Comparison of ENCODE assay signal across 19 cellular contexts in genomic region chr5:157479166-157479565, GRCh38. TPM values are rescaled to one million over a fixed set of nuclear protein-coding genes. Genes with fewer than 3 reads are reported as not detected.
A peak's percentile ranks its signal among the peaks of the same experiment; 100 is the strongest.
DNase-seq lines count a peak whose midpoint lies in the region; ATAC-seq, FAIRE-seq and TF ChIP-seq lines count a peak whose summit lies in the region.
"Had no signal": no experiment of that assay in that cellular context is flagged by ENCODE, and none has a peak within 500 bp of the region (broad histone marks: within the 10 kb centered on the region; RNA-seq: fewer than 3 reads in every experiment).

No MANE protein-coding gene starts in this region.

- H3K9ac ChIP-seq in mesendoderm (ENCODE audit: low read length), result no peak overlapping the region
- H3K9ac ChIP-seq: BLaER1 treated with 17β-estradiol and CSF1 and Interleukin-3, amounts not matched to agents 10 nM and 100 nM had no signal

- no peak overlapping the region for H2BK15ac ChIP-seq in mesendoderm (replicated peaks; ENCODE audit: low read depth)

- POLR2A ChIA-PET in CD4-positive, alpha-beta memory T cell (lab: Charles Lee; ENCODE audit: partially characterized antibody), result no interaction called here

- peaks cover 41% of the 10 kb centered on the region for H3K36me3 ChIP-seq in CD4-positive, alpha-beta memory T cell (ENCODE audit: insufficient read depth, low read length)
- peaks cover 1% of the 10 kb centered on the region for H3K36me3 ChIP-seq in bronchial epithelial cell (ENCODE audit: control insufficient read depth, insufficient read depth, low read length)
- peaks cover 16% of the 10 kb centered on the region for H3K36me3 ChIP-seq in mesendoderm (ENCODE audit: control insufficient read depth, insufficient read depth, low read length)

- WGBS in mesendoderm (ENCODE audit: extremely low coverage, insufficient coverage, low lambda C conversion rate), result no CpG with 5 or more reads among the region's 4 CpGs

- H3K4me1 Mint-ChIP-seq in CD4-positive, alpha-beta memory T cell, result peaks cover 19 to 55% (median 29%) of the 10 kb centered on the region in 4 donors
- H3K4me1 Mint-ChIP-seq in HFFc6 (ENCODE audit: low read depth), result peaks cover 41% of the 10 kb centered on the region

- TF ChIP-seq CTCF in HFFc6 (IDR thresholded peaks at IDR 0.05) (no peak), bronchial epithelial cell (IDR thresholded peaks at IDR 0.05; ENCODE audit: insufficient read depth, low read length, severe bottlenecking) (no peak)

- no peak overlapping the region for H4K8ac ChIP-seq in mesendoderm (ENCODE audit: low read depth, low read length)

- H3K79me2 ChIP-seq in mesendoderm (ENCODE audit: control insufficient read depth, insufficient read depth, low read length), result no peaks in the 10 kb centered on the region

- H3K79me1 ChIP-seq in mesendoderm (ENCODE audit: low read length), result peaks cover 4% of the 10 kb centered on the region

- H3K27ac Mint-ChIP-seq in CD4-positive, alpha-beta memory T cell, result peak overlapping the region; percentile 27 to 90 (median 81)
- H3K27ac Mint-ChIP-seq in HFFc6, result peak overlapping the region; percentile 47
- H3K27ac Mint-ChIP-seq: type B pancreatic cell had no signal

- H3K23ac ChIP-seq in mesendoderm (ENCODE audit: low read length), result no peak overlapping the region

- no peak overlapping the region for H3K4me3 ChIP-seq in CD4-positive, alpha-beta memory T cell (ENCODE audit: low read length in 2 of 2)
- no peak overlapping the region for H3K4me3 ChIP-seq in bronchial epithelial cell (ENCODE audit: low read depth, low read length)
- no peak overlapping the region for H3K4me3 ChIP-seq in mesendoderm (ENCODE audit: low read length)
- H3K4me3 ChIP-seq: BLaER1 treated with 17β-estradiol and CSF1 and Interleukin-3, amounts not matched to agents 10 nM and 100 nM; body of pancreas had no signal

- H3K27me3 ChIP-seq in CD4-positive, alpha-beta memory T cell (ENCODE audit: insufficient read depth, low read length), result no peaks in the 10 kb centered on the region
- no peaks in the 10 kb centered on the region for H3K27me3 ChIP-seq in bronchial epithelial cell (ENCODE audit: control insufficient read depth, insufficient read depth, low read length)
- no peaks in the 10 kb centered on the region for H3K27me3 ChIP-seq in mesendoderm (ENCODE audit: insufficient read depth, low read length, poor library complexity)
- H3K27me3 ChIP-seq: BLaER1 treated with 17β-estradiol and CSF1 and Interleukin-3, amounts not matched to agents 10 nM and 100 nM; body of pancreas had no signal

- no peak overlapping the region for H2BK5ac ChIP-seq in mesendoderm (ENCODE audit: low read length)

- H4K5ac ChIP-seq in mesendoderm (ENCODE audit: low read length), result no peak overlapping the region

- peaks cover 35% of the 10 kb centered on the region for H3K4me1 ChIP-seq in CD4-positive, alpha-beta memory T cell (ENCODE audit: insufficient read depth, low read length)
- H3K4me1 ChIP-seq in mesendoderm (ENCODE audit: control insufficient read depth, low read depth, low read length), result no peaks in the 10 kb centered on the region
- H3K4me1 ChIP-seq: body of pancreas had no signal

- no peak overlapping the region for H3K56ac ChIP-seq in mesendoderm (ENCODE audit: low read length)

- peaks cover 67 to 78% of the 10 kb centered on the region in 2 donors for H3K36me3 Mint-ChIP-seq in CD4-positive, alpha-beta memory T cell
- peaks cover 31% of the 10 kb centered on the region for H3K36me3 Mint-ChIP-seq in HFFc6 (ENCODE audit: low read depth)

- no peak overlapping the region for H3K27ac ChIP-seq in CD4-positive, alpha-beta memory T cell (ENCODE audit: low read depth, low read length)
- H3K27ac ChIP-seq in mesendoderm (ENCODE audit: low read depth, low read length), result peak overlapping the region; percentile 69
- H3K27ac ChIP-seq: BLaER1 treated with 17β-estradiol and CSF1 and Interleukin-3, amounts not matched to agents 10 nM and 100 nM; body of pancreas had no signal

- TF ChIP-seq POLR2A in erythroblast (IDR thresholded peaks at IDR 0.05; ENCODE audit: low read length), result no peak

- CTCF ChIA-PET in CD4-positive, alpha-beta memory T cell (lab: Charles Lee; ENCODE audit: partially characterized antibody), result interaction anchor here (1.7 to 4.5 kb wide), 4 partner anchors 9 to 63 kb away, joined by 4 to 30 read pairs (median 18); no protein-coding TSS in a partner anchor

- H3K4me2 ChIP-seq in mesendoderm (ENCODE audit: low read length), result no peak overlapping the region
- H3K4me2 ChIP-seq: BLaER1 treated with 17β-estradiol and CSF1 and Interleukin-3, amounts not matched to agents 10 nM and 100 nM had no signal

- no peak for FAIRE-seq in bronchial epithelial cell (lab: Jason Lieb, UNC)
- FAIRE-seq: islet of Langerhans, RCC 7860 had no signal

- peak overlapping the region in 3 of 8 donors; percentile 13 to 68 (median 43) for H3K4me3 Mint-ChIP-seq in CD4-positive, alpha-beta memory T cell
- no peak overlapping the region for H3K4me3 Mint-ChIP-seq in HFFc6
- H3K4me3 Mint-ChIP-seq: type B pancreatic cell had no signal

- H3K9me3 ChIP-seq in CD4-positive, alpha-beta memory T cell (ENCODE audit: control insufficient read depth in 1 of 2, low read length in 2 of 2), result no peaks in the 10 kb centered on the region
- H3K9me3 ChIP-seq: BLaER1 treated with 17β-estradiol and CSF1 and Interleukin-3, amounts not matched to agents 10 nM and 100 nM; body of pancreas had no signal

- no peaks in the 10 kb centered on the region for H3K9me3 Mint-ChIP-seq in CD4-positive, alpha-beta memory T cell
- H3K9me3 Mint-ChIP-seq in HFFc6, result no peaks in the 10 kb centered on the region
- H3K9me3 Mint-ChIP-seq: type B pancreatic cell had no signal

- H3K18ac ChIP-seq in mesendoderm (ENCODE audit: low read length), result no peak overlapping the region

- no peaks in the 10 kb centered on the region for H3K27me3 Mint-ChIP-seq in CD4-positive, alpha-beta memory T cell
- peaks cover 5% of the 10 kb centered on the region for H3K27me3 Mint-ChIP-seq in HFFc6 (ENCODE audit: insufficient read depth)
- H3K27me3 Mint-ChIP-seq: type B pancreatic cell had no signal

- intact Hi-C loops in CD4-positive, alpha-beta memory T cell (cut with micrococcal nuclease), result loop anchor here (5.0 kb wide), 2 partner anchors 152 to 332 kb away; no protein-coding TSS in a partner anchor

- H2AK5ac ChIP-seq in mesendoderm (ENCODE audit: low read length), result no peak overlapping the region

- no peak overlapping the region for H2BK120ac ChIP-seq in mesendoderm (ENCODE audit: low read depth, low read length)

- H3K4ac ChIP-seq in mesendoderm (ENCODE audit: low read depth, low read length), result no peak overlapping the region

- no peak for ATAC-seq in HG03520 (IDR thresholded peaks at IDR 0.05; ENCODE audit: unreplicated experiment)
- ATAC-seq: body of pancreas had no signal

- no peak for DNase-seq in CD4-positive, alpha-beta memory T cell
- DNase-seq in HFFc6 (no peak), bronchial epithelial cell (ENCODE audit: low read depth) (peak; percentile 69), mesendoderm (peak; percentile 67), T-helper 9 cell (no peak), NCI-H345 treated with DMSO at 0.1 percent for 48 hours (lab: John Stamatoyannopoulos, UW; ENCODE audit: unreplicated experiment) (no peak), erythroblast (lab: John Stamatoyannopoulos, UW) (no peak)
- DNase-seq: activated CD4-positive, alpha-beta T cell treated with anti-CD3 and anti-CD28 coated beads for 4 hours; activated gamma-delta T cell treated with Interleukin-2 at 50 U/mL for 16 hours; body of pancreas; foreskin melanocyte; Kasumi-1; NCI-H146; NCI-H524 had no signal

RNA-seq across cellular contexts. Expression of gene NIPAL4, which starts 19.2 kb away (rescaled TPM):
- total RNA-seq in CD4-positive, alpha-beta memory T cell, result not detected
- polyA plus RNA-seq in CD4-positive, alpha-beta memory T cell, result not detected
- total RNA-seq in HFFc6 (2021; fragmentation: NEBNext Ultra II Directional; extraction: Animal tissue kit (Norgen Biotek cat#: 25700)), result under 1 TPM; 0.14 to 0.38 (median 0.22) TPM
- total RNA-seq in bronchial epithelial cell, result 5.3 and 9.2 TPM in 2 replicates
- polyA plus RNA-seq in mesendoderm (2013, experiment 1 of 2), result 0.77 TPM
- polyA plus RNA-seq in mesendoderm (2013, experiment 2 of 2), result 0.84 TPM
- total RNA-seq: body of pancreas had no signal

Comparison
In these comparisons a context has a peak if more than half of its experiments do, and no peak if none do; other contexts are left out.
1. DNase-seq: peak in bronchial epithelial cell (single experiment) and mesendoderm (single experiment); none in CD4-positive, alpha-beta memory T cell (0 of 5), HFFc6 (single experiment), T-helper 9 cell (single experiment), NCI-H345 treated with DMSO at 0.1 percent for 48 hours (single experiment) and erythroblast (0 of 2).